In genomic region chr3:31968391-31968926, GRCh38 we compare ENCODE assay signal across 13 cellular contexts. TPM values are rescaled to one million over a fixed set of nuclear protein-coding genes. Genes with fewer than 3 reads are reported as not detected.
A peak's percentile ranks its signal among the peaks of the same experiment; 100 is the strongest.
DNase-seq lines count a peak whose midpoint lies in the region; ATAC-seq and TF ChIP-seq lines count a peak whose summit lies in the region.
"Had no signal": no experiment of that assay in that cellular context is flagged by ENCODE, and none has a peak within 500 bp of the region (broad histone marks: within the 10 kb centered on the region; RNA-seq: fewer than 3 reads in every experiment).

No MANE protein-coding gene starts in this region.

- peaks cover 10 to 33% of the 10 kb centered on the region in 2 donors for H3K27me3 Mint-ChIP-seq in CD8-positive, alpha-beta memory T cell

- H3K9me3 Mint-ChIP-seq in CD8-positive, alpha-beta memory T cell: no peaks in the 10 kb centered on the region
- H3K9me3 Mint-ChIP-seq: T-helper 1 cell treated with Interleukin-12 subunit alpha and Interleukin-12 subunit beta and Interleukin-4 antibody, amounts not matched to agents 30 μg/mL and 1 μg/mL, for 36 hours had no signal

- no peak for TF ChIP-seq CTCF in Peyer's patch (IDR thresholded peaks at IDR 0.05)
- no peak for TF ChIP-seq CTCF in fibroblast of lung (conservative IDR thresholded peaks at IDR 0.05 in 1 of 2, IDR thresholded peaks at IDR 0.05 in 1 of 2; ENCODE audit: low read depth in 1 of 2, low read length in 2 of 2)
- no peak for TF ChIP-seq CTCF in psoas muscle (IDR thresholded peaks at IDR 0.05)

- H3K4me1 ChIP-seq in Peyer's patch: peaks cover 0 to 6% (median 0%) of the 10 kb centered on the region in 4 donors
- H3K4me1 ChIP-seq in fibroblast of lung (ENCODE audit: control insufficient read depth, extremely low read depth, insufficient read depth, low read length): peaks cover 7% of the 10 kb centered on the region
- no peaks in the 10 kb centered on the region for H3K4me1 ChIP-seq in psoas muscle
- H3K4me1 ChIP-seq in CD8-positive, alpha-beta memory T cell (ENCODE audit: insufficient read depth, low read length): no peaks in the 10 kb centered on the region

- POLR2A ChIA-PET in CD8-positive, alpha-beta memory T cell (lab: Charles Lee): no interaction called here

- no peak overlapping the region for H2AFZ ChIP-seq in fibroblast of lung (ENCODE audit: low read length)

- H3K9ac ChIP-seq in fibroblast of lung (ENCODE audit: insufficient read depth, low read length): no peak overlapping the region

- H3K27me3 ChIP-seq in Peyer's patch (no peaks in the 10 kb centered on the region), fibroblast of lung (ENCODE audit: control insufficient read depth, insufficient read depth, low read length) (no peaks in the 10 kb centered on the region), psoas muscle (ENCODE audit: insufficient read depth in 3 of 3, low read length in 2 of 3) (no peaks in the 10 kb centered on the region)
- no peaks in the 10 kb centered on the region for H3K27me3 ChIP-seq in CD8-positive, alpha-beta memory T cell (ENCODE audit: insufficient read depth, low read length, poor library complexity, severe bottlenecking)

- H3K4me2 ChIP-seq in fibroblast of lung (ENCODE audit: extremely low read depth, insufficient read depth, low read length): peak overlapping the region; percentile 60

- TF ChIP-seq POLR2A in Peyer's patch (IDR thresholded peaks at IDR 0.05): no peak

- H3K27ac ChIP-seq in Peyer's patch (peak overlapping the region; percentile 3 to 71 (median 48)), fibroblast of lung (ENCODE audit: insufficient read depth, low read length) (peak overlapping the region; percentile 61), psoas muscle (peak overlapping the region; percentile 19)
- no peak overlapping the region for H3K27ac ChIP-seq in CD8-positive, alpha-beta memory T cell (ENCODE audit: low read depth, low read length)

- no peaks in the 10 kb centered on the region for H3K36me3 Mint-ChIP-seq in CD8-positive, alpha-beta memory T cell

- H3K4me3 ChIP-seq in Peyer's patch (no peak overlapping the region), fibroblast of lung (replicated peaks in 1 of 4; ENCODE audit: control extremely low read depth in 1 of 4, insufficient read depth in 1 of 4, low read depth in 3 of 4, low read length in 4 of 4) (peak overlapping the region in 3 of 4 experiments; percentile 1 to 40 (median 20)), psoas muscle (no peak overlapping the region)
- no peak overlapping the region for H3K4me3 ChIP-seq in CD8-positive, alpha-beta memory T cell (ENCODE audit: low read length)
- H3K4me3 ChIP-seq: K562, mucosa of descending colon had no signal

- 42 to 53% (median 50%) methylated on average over 2 of the region's 2 CpGs for WGBS in psoas muscle, 3 donors

- no peak overlapping the region for H3K4me3 Mint-ChIP-seq in CD8-positive, alpha-beta memory T cell
- H3K4me3 Mint-ChIP-seq: T-helper 1 cell treated with Interleukin-12 subunit alpha and Interleukin-12 subunit beta and Interleukin-4 antibody, amounts not matched to agents 30 μg/mL and 1 μg/mL, for 36 hours had no signal

- no peaks in the 10 kb centered on the region for H3K36me3 ChIP-seq in Peyer's patch
- no peaks in the 10 kb centered on the region for H3K36me3 ChIP-seq in fibroblast of lung (ENCODE audit: control insufficient read depth, insufficient read depth, low read length)
- no peaks in the 10 kb centered on the region for H3K36me3 ChIP-seq in psoas muscle (ENCODE audit: insufficient read depth in 1 of 2, low read depth in 1 of 2)
- H3K36me3 ChIP-seq in CD8-positive, alpha-beta memory T cell (ENCODE audit: insufficient read depth, low read length): no peaks in the 10 kb centered on the region

- in situ Hi-C loops in KBM-7 (cut with MboI; ENCODE audit: low pct_unique_long_range_greater_than_20kb, low sequenced_read_pairs): no loop called here

- no peaks in the 10 kb centered on the region for H4K20me1 ChIP-seq in fibroblast of lung (ENCODE audit: control insufficient read depth, extremely low read depth, insufficient read depth, low read length)

- DNase-seq in COLO829 (ENCODE audit: low spot score) (peak; percentile 38), Peyer's patch (no peak), fibroblast of lung (ENCODE audit: low read depth in 2 of 2) (peak; percentile 76 to 86), psoas muscle (no peak), globus pallidus (ENCODE audit: low spot score) (no peak), KBM-7 (no peak), iPS-NIHi11 (ENCODE audit: low spot score) (no peak)
- no peak for DNase-seq in CD8-positive, alpha-beta memory T cell
- DNase-seq: DMS79; mucosa of descending colon; stimulated activated naive CD8-positive, alpha-beta T cell treated with anti-CD3 and anti-CD28 coated beads, Interleukin-15, Interleukin-2, amounts not matched to agents 100 U/mL and 50 U/mL, for 24 hours had no signal

- H3K79me2 ChIP-seq in fibroblast of lung (ENCODE audit: control insufficient read depth, insufficient read depth, low read length): no peaks in the 10 kb centered on the region

- ATAC-seq in psoas muscle: peak in 1 of 4 donors; percentile 44
- ATAC-seq: K562; stimulated activated naive CD8-positive, alpha-beta T cell treated with anti-CD3 and anti-CD28 coated beads, Interleukin-15, Interleukin-2, amounts not matched to agents 100 U/mL and 50 U/mL, for 24 hours had no signal

- intact Hi-C loops in psoas muscle (cut with DNase I): no loop called here

- no peaks in the 10 kb centered on the region for H3K4me1 Mint-ChIP-seq in CD8-positive, alpha-beta memory T cell

- no peak overlapping the region for H3K27ac Mint-ChIP-seq in CD8-positive, alpha-beta memory T cell
- H3K27ac Mint-ChIP-seq: T-helper 1 cell treated with Interleukin-12 subunit alpha and Interleukin-12 subunit beta and Interleukin-4 antibody, amounts not matched to agents 30 μg/mL and 1 μg/mL, for 36 hours had no signal

- H3K9me3 ChIP-seq in Peyer's patch (no peaks in the 10 kb centered on the region), fibroblast of lung (ENCODE audit: control insufficient read depth, insufficient read depth, low read depth, low read length) (no peaks in the 10 kb centered on the region), psoas muscle (no peaks in the 10 kb centered on the region)
- no peaks in the 10 kb centered on the region for H3K9me3 ChIP-seq in CD8-positive, alpha-beta memory T cell (ENCODE audit: low read length)
- H3K9me3 ChIP-seq: mucosa of descending colon had no signal

- CTCF ChIA-PET in CD8-positive, alpha-beta memory T cell (lab: Charles Lee): no interaction called here

RNA-seq across cellular contexts. Expression of gene OSBPL10, which starts 12.6 kb away (rescaled TPM):
- 100 to 1,000 TPM in 1 of 4 donors, 10 to 100 TPM in 3; 18.5 to 128 (median 60.5) TPM for total RNA-seq in Peyer's patch
- total RNA-seq in fibroblast of lung: 3.6 and 7.1 TPM in 2 replicates
- 7.5 and 9.9 TPM in 2 replicates for polyA plus RNA-seq in fibroblast of lung
- polyA plus RNA-seq in fibroblast of lung (2012): 7.4 and 9.9 TPM in 2 replicates
- 13.7 and 15.9 TPM in 2 replicates for polyA minus RNA-seq in fibroblast of lung (ENCODE audit: low replicate concordance)
- 1 to 10 TPM; 2.3 to 4.6 (median 3.2) TPM for total RNA-seq in psoas muscle
- 1 to 10 TPM in 2 of 3 donors, under 1 TPM in 1; 0.75 to 1.2 (median 1.1) TPM for polyA plus RNA-seq in psoas muscle
- 1 to 10 TPM; 2.6 to 3.0 TPM for total RNA-seq in CD8-positive, alpha-beta memory T cell
- 0.12 TPM for polyA plus RNA-seq in CD8-positive, alpha-beta memory T cell

RNA-seq across cellular contexts. Expression of gene ZNF860, which starts 13.1 kb away (rescaled TPM):
- total RNA-seq in Peyer's patch (10 to 100 TPM in 1 of 4 donors, under 1 TPM in 1, not detected in 2; 0.80 to 10.7 TPM), fibroblast of lung (under 0.01 and 0.50 TPM in 2 replicates), psoas muscle (not detected)
- polyA plus RNA-seq in fibroblast of lung (0.52 and 0.70 TPM in 2 replicates), psoas muscle (under 1 TPM; 0.01 to 0.08 (median 0.05) TPM)
- polyA plus RNA-seq in fibroblast of lung (2012): 0.20 and 0.48 TPM in 2 replicates
- 0.11 TPM in 1 of 2 replicates, not detected in the other for polyA minus RNA-seq in fibroblast of lung (ENCODE audit: low replicate concordance)
- total RNA-seq in CD8-positive, alpha-beta memory T cell: under 1 TPM in 1 of 2 experiments, not detected in 1; 0.16 TPM
- polyA plus RNA-seq in CD8-positive, alpha-beta memory T cell: not detected
- total RNA-seq: K562 had no signal
- polyA plus RNA-seq: K562 had no signal

Comparison
In these comparisons a context has a peak if more than half of its experiments do, and no peak if none do; other contexts are left out.
1. DNase-seq: peak in COLO829 (single experiment) and fibroblast of lung (2 of 2); none in Peyer's patch (0 of 3), psoas muscle (0 of 2), globus pallidus (single experiment), KBM-7 (single experiment), CD8-positive, alpha-beta memory T cell (0 of 5) and iPS-NIHi11 (single experiment).
2. H3K4me3 ChIP-seq: peak in fibroblast of lung (3 of 4); none in Peyer's patch (0 of 4), psoas muscle (single experiment) and CD8-positive, alpha-beta memory T cell (single experiment).